ENCODE assay signal across 2 cellular contexts in genomic region chr4:38688676-38689355, GRCh38.
A peak's percentile ranks its signal among the peaks of the same experiment; 100 is the strongest.
TF ChIP-seq lines count a peak whose summit lies in the region.

No MANE protein-coding gene starts in this region.

TF ChIP-seq in K562, 482 proteins besides CTCF, POLR2A, EP300 and RAD21:
- TF ChIP-seq POLR3A (IDR thresholded peaks at IDR 0.05; ENCODE audit: borderline replicate concordance, extremely low read depth, insufficient read depth, insufficient read length) (no peak), POLR2G (IDR thresholded peaks at IDR 0.05; ENCODE audit: low read depth, low read length) (0 out of 2 replicates have a peak, but pooled peaks have one; percentile 37), PRMT5 (CRISPR knock-in tag; IDR thresholded peaks at IDR 0.05) (no peak)

TF ChIP-seq in liver, 16 proteins besides CTCF, POLR2A, EP300 and RAD21:
- TF ChIP-seq NR2F2 (IDR thresholded peaks at IDR 0.05) (peak; percentile 26), RXRA (IDR thresholded peaks at IDR 0.05) (no peak)
